In genomic region chr3:115814778-115815380, GRCh38 we compare ENCODE assay signal across 8 cellular contexts.
DNase-seq lines count a peak whose midpoint lies in the region; ATAC-seq, FAIRE-seq and TF ChIP-seq lines count a peak whose summit lies in the region.

No MANE protein-coding gene starts in this region.

- H3K9ac ChIP-seq in neural progenitor cell, result no peak overlapping the region

- H3K79me2 ChIP-seq in neural progenitor cell (ENCODE audit: low read depth), result no peaks in the 10 kb centered on the region

- H3K36me3 ChIP-seq in neural progenitor cell, result no peaks in the 10 kb centered on the region
- H3K36me3 ChIP-seq in suprapubic skin, result no peaks in the 10 kb centered on the region

- peaks cover 21% of the 10 kb centered on the region for H3K27me3 Mint-ChIP-seq in activated T-cell treated with anti-CD3 and anti-CD28 coated beads, Interleukin-2, amount 50 U/mL, for 72 hours (ENCODE audit: low read depth)
- H3K27me3 Mint-ChIP-seq in neural progenitor cell (ENCODE audit: insufficient read depth, low read depth), result peaks cover 2% of the 10 kb centered on the region

- no peaks in the 10 kb centered on the region for H4K20me1 ChIP-seq in neural progenitor cell (ENCODE audit: low read depth)

- no peak for TF ChIP-seq POLR2A in suprapubic skin (IDR thresholded peaks at IDR 0.05)

- TF ChIP-seq CTCF in 22Rv1 (IDR thresholded peaks at IDR 0.05) (peak; percentile 84), GM12873 (IDR thresholded peaks at IDR 0.05; ENCODE audit: insufficient read depth, low read depth, low read length, missing control alignments) (peak; percentile 87), fibroblast of the aortic adventitia (IDR thresholded peaks at IDR 0.05; ENCODE audit: insufficient read depth, low read length) (peak; percentile 86), neural progenitor cell (IDR thresholded peaks at IDR 0.05) (peak; percentile 97), suprapubic skin (IDR thresholded peaks at IDR 0.05) (peak; percentile 84 to 88)

- H3K4me1 ChIP-seq in neural progenitor cell (no peaks in the 10 kb centered on the region), suprapubic skin (peaks cover 2% of the 10 kb centered on the region)

- WGBS in suprapubic skin, result 18% methylated on average over 8 of the region's 8 CpGs

- H3K27ac Mint-ChIP-seq in activated T-cell treated with anti-CD3 and anti-CD28 coated beads, Interleukin-2, amount 50 U/mL, for 72 hours, result no peak overlapping the region
- no peak overlapping the region for H3K27ac Mint-ChIP-seq in neural progenitor cell

- FAIRE-seq in RCC 7860 (lab: Jason Lieb, UNC), result peak; percentile 76

- no peak overlapping the region for H3K4me2 ChIP-seq in neural progenitor cell

- H3K4me3 Mint-ChIP-seq in activated T-cell treated with anti-CD3 and anti-CD28 coated beads, Interleukin-2, amount 50 U/mL, for 72 hours, result no peak overlapping the region
- no peak overlapping the region for H3K4me3 Mint-ChIP-seq in neural progenitor cell

- H3K9me3 ChIP-seq in neural progenitor cell (ENCODE audit: low read depth) (no peaks in the 10 kb centered on the region), suprapubic skin (no peaks in the 10 kb centered on the region)

- ATAC-seq in activated T-cell treated with anti-CD3 and anti-CD28 coated beads, Interleukin-2, amount 50 U/mL, for 72 hours (replicated peaks in 1 of 2), result peak; percentile 28 to 51

- no peaks in the 10 kb centered on the region for H3K4me1 Mint-ChIP-seq in activated T-cell treated with anti-CD3 and anti-CD28 coated beads, Interleukin-2, amount 50 U/mL, for 72 hours (ENCODE audit: low read depth)
- no peaks in the 10 kb centered on the region for H3K4me1 Mint-ChIP-seq in neural progenitor cell

- no peak overlapping the region for H3K4me3 ChIP-seq in fibroblast of the aortic adventitia (ENCODE audit: low read depth, low read length)
- no peak overlapping the region for H3K4me3 ChIP-seq in neural progenitor cell
- H3K4me3 ChIP-seq in suprapubic skin, result no peak overlapping the region

- no peaks in the 10 kb centered on the region for H3K9me3 Mint-ChIP-seq in activated T-cell treated with anti-CD3 and anti-CD28 coated beads, Interleukin-2, amount 50 U/mL, for 72 hours
- no peaks in the 10 kb centered on the region for H3K9me3 Mint-ChIP-seq in neural progenitor cell

- H3K27ac ChIP-seq in 22Rv1 (no peak overlapping the region), neural progenitor cell (no peak overlapping the region), suprapubic skin (no peak overlapping the region)

- DNase-seq in HS-5 (ENCODE audit: low read depth) (peak; percentile 43), RCC 7860 (ENCODE audit: low spot score) (peak; percentile 44), fibroblast of the aortic adventitia (ENCODE audit: low read depth) (peak; percentile 85), neural progenitor cell (ENCODE audit: low spot score) (peak; percentile 81), suprapubic skin (ENCODE audit: low spot score in 2 of 2) (peak; percentile 81 to 86)
- DNase-seq in activated T-cell treated with anti-CD3 and anti-CD28 coated beads, Interleukin-2, amount 50 U/mL, for 72 hours, result peak; percentile 55 to 63

- H3K36me3 Mint-ChIP-seq in activated T-cell treated with anti-CD3 and anti-CD28 coated beads, Interleukin-2, amount 50 U/mL, for 72 hours (ENCODE audit: insufficient read depth in 2 of 2), result no peaks in the 10 kb centered on the region
- no peaks in the 10 kb centered on the region for H3K36me3 Mint-ChIP-seq in neural progenitor cell

- H3K27me3 ChIP-seq in neural progenitor cell (no peaks in the 10 kb centered on the region), suprapubic skin (no peaks in the 10 kb centered on the region)

- no peak overlapping the region for H2AFZ ChIP-seq in neural progenitor cell (replicated peaks)

- H3F3A ChIP-seq in neural progenitor cell (ENCODE audit: low read depth), result no peaks in the 10 kb centered on the region

- no peak for TF ChIP-seq EP300 in suprapubic skin (IDR thresholded peaks at IDR 0.05)
